8 cellular contexts compared by ENCODE assay signal in genomic region chr4:10096201-10096975, GRCh38. TPM values are rescaled to one million over a fixed set of nuclear protein-coding genes. Genes with fewer than 3 reads are reported as not detected.
A peak's percentile ranks its signal among the peaks of the same experiment; 100 is the strongest.
DNase-seq lines count a peak whose midpoint lies in the region; ATAC-seq, FAIRE-seq and TF ChIP-seq lines count a peak whose summit lies in the region.

No MANE protein-coding gene starts in this region.

- TSS peak; percentile 26 for BruUV-seq in PC-3 (replicated peaks; lab: Mats Ljungman, UMichigan)

- no peak for FAIRE-seq in urothelium cell line (lab: Jason Lieb, UNC)

- H3K4me3 ChIP-seq in PC-3 (ENCODE audit: low read length), result peak overlapping the region; percentile 32; the same call in 1 of the 2 replicates
- no peak overlapping the region for H3K4me3 ChIP-seq in foreskin fibroblast (ENCODE audit: low read depth in 1 of 2, low read length in 2 of 2)
- H3K4me3 ChIP-seq in rectal smooth muscle tissue (ENCODE audit: low read length), result no peak overlapping the region

- H3K4me1 ChIP-seq in PC-3 (ENCODE audit: insufficient read depth, low read length) (peaks cover 45% of the 10 kb centered on the region), rectal smooth muscle tissue (ENCODE audit: control insufficient read depth, insufficient read depth, low read length) (peaks cover 60% of the 10 kb centered on the region)

- peak overlapping the region; percentile 99 for H3K27ac ChIP-seq in PC-3 (ENCODE audit: low read length)
- peak overlapping the region; percentile 61 for H3K27ac ChIP-seq in rectal smooth muscle tissue (ENCODE audit: low read depth, low read length)

- TF ChIP-seq CTCF in PC-3 (conservative IDR thresholded peaks at IDR 0.05; ENCODE audit: low read depth, low read length), result no peak
- TF ChIP-seq CTCF in foreskin fibroblast (IDR thresholded peaks at IDR 0.05; ENCODE audit: low read depth, low read length), result peak; percentile 6

- peaks cover 5% of the 10 kb centered on the region for H3F3A ChIP-seq in PC-3 (ENCODE audit: low read length, unreplicated experiment)

- H3K36me3 ChIP-seq in PC-3 (ENCODE audit: low read depth, low read length), result peaks cover 43% of the 10 kb centered on the region
- peaks cover 54% of the 10 kb centered on the region for H3K36me3 ChIP-seq in rectal smooth muscle tissue (ENCODE audit: control insufficient read depth, insufficient read depth, low read length)

- CTCF ChIA-PET in PC-3 (lab: Charles Lee), result no interaction called here

- H3K79me2 ChIP-seq in PC-3 (ENCODE audit: low read length), result peaks cover 70% of the 10 kb centered on the region

- H3K9me3 ChIP-seq in PC-3 (ENCODE audit: low read length), result no peaks in the 10 kb centered on the region

- H3K9me2 ChIP-seq in PC-3 (replicated peaks; ENCODE audit: low read length), result no peaks in the 10 kb centered on the region

- ATAC-seq in HG02610 (IDR thresholded peaks at IDR 0.05; ENCODE audit: unreplicated experiment) (peak; percentile 88), PC-3 (peak; percentile 88)

- POLR2A ChIA-PET in PC-3 (lab: Charles Lee; ENCODE audit: unreplicated experiment), result interaction anchor here (0.6 to 1.6 kb wide), 4 partner anchors 15 to 1324 kb away, joined by 3 to 8 read pairs (median 4); partner anchors contain the start of gene WDR1

- DNase-seq in GM04503 (ENCODE audit: low read depth), result peak; percentile 46
- peak; percentile 89 for DNase-seq in PC-3
- DNase-seq in activated effector memory CD4-positive, alpha-beta T cell treated with Interleukin-2 at 50 U/mL for 16 hours, result peak; percentile 74
- DNase-seq in foreskin fibroblast, result peak; percentile 91 to 96
- DNase-seq in urothelium cell line (ENCODE audit: low spot score), result peak; percentile 87
- DNase-seq in NCI-H1417 treated with DMSO at 0.1 percent for 48 hours (lab: John Stamatoyannopoulos, UW), result no peak

- intact Hi-C loops in PC-3 (cut with micrococcal nuclease), result no loop called here

- H3K27me3 ChIP-seq in PC-3 (ENCODE audit: low read length) (no peaks in the 10 kb centered on the region), rectal smooth muscle tissue (ENCODE audit: control insufficient read depth, insufficient read depth, low read length) (no peaks in the 10 kb centered on the region)

- peak overlapping the region; percentile 67 for H3K4me2 ChIP-seq in PC-3 (ENCODE audit: low read length)

- H3K9ac ChIP-seq in PC-3 (ENCODE audit: low read length) (peak overlapping the region; percentile 74), rectal smooth muscle tissue (ENCODE audit: low read length) (no peak overlapping the region)

- no peaks in the 10 kb centered on the region for H4K20me1 ChIP-seq in PC-3 (ENCODE audit: low read length)

- peak overlapping the region; percentile 60; the same call in 1 of the 2 replicates for H2AFZ ChIP-seq in PC-3 (ENCODE audit: low read length)

RNA-seq across cellular contexts. Expression of gene WDR1, which starts 20.2 kb away (rescaled TPM):
- 148 and 150 TPM in 2 replicates for total RNA-seq in PC-3 (2014; rRNA removed)
